ENCODE assay signal across 8 cellular contexts in genomic region chr3:9809615-9810356, GRCh38. TPM values are rescaled to one million over a fixed set of nuclear protein-coding genes. Genes with fewer than 3 reads are reported as not detected.
DNase-seq lines count a peak whose midpoint lies in the region; ATAC-seq and TF ChIP-seq lines count a peak whose summit lies in the region.

TSS of gene TTLL3 (plus strand) at chr3:9810262. CDS start at chr3:9810662, 400 bp downstream.

- H4K20me1 ChIP-seq in SK-N-SH (ENCODE audit: insufficient read depth): no peaks in the 10 kb centered on the region

- CTCF ChIA-PET in SK-N-SH (lab: Yijun Ruan, JAX): interaction anchor here (0.6 to 1.7 kb wide), 8 partner anchors 9 to 666 kb away, joined by 3 to 4 read pairs (median 3); no protein-coding TSS in a partner anchor

- H3K27me3 ChIP-seq in HUES64 (ENCODE audit: insufficient read depth, low read length): peaks cover 14% of the 10 kb centered on the region
- H3K27me3 ChIP-seq in SK-N-SH (ENCODE audit: insufficient read depth): no peaks in the 10 kb centered on the region
- no peaks in the 10 kb centered on the region for H3K27me3 ChIP-seq in neutrophil
- H3K27me3 ChIP-seq in uterus: no peaks in the 10 kb centered on the region

- peak within 1 kb of the TSS; percentile 86 for H3K4me2 ChIP-seq in SK-N-SH

- H3K9me3 Mint-ChIP-seq in CD14-positive monocyte: peaks cover 0 to 2% (median 0%) of the 10 kb centered on the region in 7 donors
- no peaks in the 10 kb centered on the region for H3K9me3 Mint-ChIP-seq in activated naive CD8-positive, alpha-beta T cell treated with anti-CD3 and anti-CD28 coated beads for 36 hours

- peaks cover 33% of the 10 kb centered on the region for H3F3A ChIP-seq in SK-N-SH (replicated peaks; ENCODE audit: insufficient read depth)

- TF ChIP-seq CTCF in CD14-positive monocyte (IDR thresholded peaks at IDR 0.05): no peak
- TF ChIP-seq CTCF in SK-N-SH (IDR thresholded peaks at IDR 0.05): no peak
- TF ChIP-seq CTCF in neutrophil (IDR thresholded peaks at IDR 0.05): peak; percentile 17
- peak in 1 of 4 experiments; percentile 6 for TF ChIP-seq CTCF in uterus (IDR thresholded peaks at IDR 0.05)

- ATAC-seq in GM19351 (IDR thresholded peaks at IDR 0.05; ENCODE audit: unreplicated experiment): peak; percentile 51

- H3K9me2 ChIP-seq in SK-N-SH: no peaks in the 10 kb centered on the region

- H3K27ac ChIP-seq in HUES64 (ENCODE audit: low read depth, low read length) (no peak within 1 kb of the TSS), SK-N-SH (ENCODE audit: low read depth in 2 of 2, low read length in 1 of 2) (peak within 1 kb of the TSS; percentile 76 to 85), neutrophil (peak within 1 kb of the TSS; percentile 91), uterus (peak within 1 kb of the TSS; percentile 90 to 96)

- peak within 1 kb of the TSS; percentile 67 for H3K4me3 ChIP-seq in HUES64 (ENCODE audit: low read length)
- H3K4me3 ChIP-seq in SK-N-SH (ENCODE audit: low read depth in 2 of 2, low read length in 1 of 2): peak within 1 kb of the TSS; percentile 55 to 61
- peak within 1 kb of the TSS; percentile 68 to 71 for H3K4me3 ChIP-seq in neutrophil (ENCODE audit: low read depth in 1 of 2, low read length in 1 of 2)
- H3K4me3 ChIP-seq in uterus: peak within 1 kb of the TSS; percentile 51 to 68

- 2% methylated on average over 67 of the region's 67 CpGs for WGBS in HUES64
- 14% methylated on average over 27 of the region's 67 CpGs for WGBS in SK-N-SH (ENCODE audit: low lambda C conversion rate)

- TF ChIP-seq RAD21 in SK-N-SH (IDR thresholded peaks at IDR 0.05; ENCODE audit: low read length): no peak

- peaks cover 30% of the 10 kb centered on the region for H3K4me1 Mint-ChIP-seq in CD14-positive monocyte
- H3K4me1 Mint-ChIP-seq in activated naive CD8-positive, alpha-beta T cell treated with anti-CD3 and anti-CD28 coated beads for 36 hours: peaks cover 31% of the 10 kb centered on the region

- H3K36me3 ChIP-seq in HUES64 (ENCODE audit: insufficient read depth, low read length): peaks cover 27% of the 10 kb centered on the region
- peaks cover 22 to 33% of the 10 kb centered on the region in 2 experiments for H3K36me3 ChIP-seq in SK-N-SH (replicated peaks in 1 of 2; ENCODE audit: control insufficient read depth in 1 of 2, insufficient read depth in 2 of 2, low read length in 1 of 2)
- H3K36me3 ChIP-seq in neutrophil: peaks cover 80% of the 10 kb centered on the region
- no peaks in the 10 kb centered on the region for H3K36me3 ChIP-seq in uterus

- peak within 1 kb of the TSS; percentile 93 to 96 (median 95) for H3K27ac Mint-ChIP-seq in CD14-positive monocyte
- peak within 1 kb of the TSS; percentile 91 for H3K27ac Mint-ChIP-seq in activated naive CD8-positive, alpha-beta T cell treated with anti-CD3 and anti-CD28 coated beads for 36 hours

- H3K79me2 ChIP-seq in SK-N-SH (ENCODE audit: insufficient read depth): no peaks in the 10 kb centered on the region

- DNase-seq in CD14-positive monocyte (ENCODE audit: low spot score) (peak; percentile 58), SK-N-SH (peak; percentile 87), glomerular endothelial cell (ENCODE audit: extremely low read depth, low read depth, low spot score) (no peak), uterus (peak; percentile 81)
- DNase-seq in activated naive CD8-positive, alpha-beta T cell treated with anti-CD3 and anti-CD28 coated beads for 36 hours: peak; percentile 49

- no peaks in the 10 kb centered on the region for H3K9me3 ChIP-seq in HUES64 (ENCODE audit: insufficient read depth, low read depth, low read length)
- no peaks in the 10 kb centered on the region for H3K9me3 ChIP-seq in SK-N-SH
- H3K9me3 ChIP-seq in neutrophil: no peaks in the 10 kb centered on the region
- no peaks in the 10 kb centered on the region for H3K9me3 ChIP-seq in uterus

- intact Hi-C loops in CD14-positive monocyte (cut with micrococcal nuclease): no loop called here
- intact Hi-C loops in uterus (cut with DNase I; ENCODE audit: low total_unique reads): no loop called here

- H3K4me3 Mint-ChIP-seq in CD14-positive monocyte: peak within 1 kb of the TSS; percentile 93 to 94
- peak within 1 kb of the TSS; percentile 84 for H3K4me3 Mint-ChIP-seq in activated naive CD8-positive, alpha-beta T cell treated with anti-CD3 and anti-CD28 coated beads for 36 hours

- H3K36me3 Mint-ChIP-seq in CD14-positive monocyte: peaks cover 51 to 61% of the 10 kb centered on the region in 2 donors
- H3K36me3 Mint-ChIP-seq in activated naive CD8-positive, alpha-beta T cell treated with anti-CD3 and anti-CD28 coated beads for 36 hours: peaks cover 27% of the 10 kb centered on the region

- H3K27me3 Mint-ChIP-seq in CD14-positive monocyte (ENCODE audit: low read depth in 3 of 3): peaks cover 0 to 5% (median 0%) of the 10 kb centered on the region in 3 donors
- no peaks in the 10 kb centered on the region for H3K27me3 Mint-ChIP-seq in activated naive CD8-positive, alpha-beta T cell treated with anti-CD3 and anti-CD28 coated beads for 36 hours

- POLR2A ChIA-PET in SK-N-SH (lab: Yijun Ruan, JAX): no interaction called here

- peak; percentile 37 to 61 for TF ChIP-seq POLR2A in uterus (IDR thresholded peaks at IDR 0.05)

- no peak for TF ChIP-seq EP300 in SK-N-SH (IDR thresholded peaks at IDR 0.05; ENCODE audit: borderline replicate concordance in 1 of 2, low read depth in 1 of 2, low read length in 1 of 2)

- peak within 1 kb of the TSS; percentile 83; the same call in 1 of the 2 replicates for H2AFZ ChIP-seq in SK-N-SH (ENCODE audit: low read depth)

- H3K4me1 ChIP-seq in HUES64 (ENCODE audit: insufficient read depth, low read length): peaks cover 9% of the 10 kb centered on the region; the same call in 1 of the 2 replicates
- H3K4me1 ChIP-seq in SK-N-SH (ENCODE audit: control insufficient read depth in 1 of 2, insufficient read depth in 2 of 2, low read depth in 1 of 2, low read length in 1 of 2): peaks cover 3 to 20% of the 10 kb centered on the region in 2 experiments; a peak in 1 of 4 replicates
- H3K4me1 ChIP-seq in neutrophil (ENCODE audit: control insufficient read depth in 1 of 2, insufficient read depth in 1 of 2, low read depth in 1 of 2, low read length in 1 of 2): peaks cover 19 to 21% of the 10 kb centered on the region in 2 experiments
- peaks cover 0 to 4% of the 10 kb centered on the region in 2 donors for H3K4me1 ChIP-seq in uterus

- peak within 1 kb of the TSS; percentile 73 for H3K9ac ChIP-seq in HUES64 (ENCODE audit: low read depth, low read length)
- peak within 1 kb of the TSS; percentile 78 for H3K9ac ChIP-seq in SK-N-SH

TF ChIP-seq in SK-N-SH, 30 proteins besides CTCF, POLR2A, EP300 and RAD21:
- TF ChIP-seq JUND (IDR thresholded peaks at IDR 0.05) (no peak), MAX (IDR thresholded peaks at IDR 0.05; ENCODE audit: low read depth) (0 out of 2 replicates have a peak, but pooled peaks have one; percentile 22), NRF1 (IDR thresholded peaks at IDR 0.05; ENCODE audit: low read depth, low read length) (peak; percentile 23; the same call in 1 of the 2 replicates), POLR2AphosphoS5 (IDR thresholded peaks at IDR 0.05; ENCODE audit: low read depth, low read length) (peak; percentile 50; the same call in 1 of the 2 replicates), MXI1 (IDR thresholded peaks at IDR 0.05; ENCODE audit: low read depth, low read length) (0 out of 2 replicates have a peak, but pooled peaks have one; percentile 43), SMC3 (IDR thresholded peaks at IDR 0.05; ENCODE audit: low read depth, low read length) (0 out of 2 replicates have a peak, but pooled peaks have one; percentile 9), YY1 (IDR thresholded peaks at IDR 0.05; ENCODE audit: low read depth) (0 out of 2 replicates have a peak, but pooled peaks have one; percentile 49), TCF12 (IDR thresholded peaks at IDR 0.05) (no peak; the same call in 1 of the 2 replicates), TAF1 (IDR thresholded peaks at IDR 0.05; ENCODE audit: borderline replicate concordance, low read depth, low read length) (peak; percentile 14; the same call in 1 of the 2 replicates)

RNA-seq across cellular contexts. Expression of gene TTLL3, which starts in this region (rescaled TPM):
- polyA plus RNA-seq in CD14-positive monocyte (1 to 10 TPM; 1.1 to 1.8 TPM), SK-N-SH (2012; rRNA removed) (41.6 and 51.9 TPM in 2 replicates)
- polyA plus RNA-seq in HUES64 (2013, experiment 1 of 2): 3.8 TPM
- polyA plus RNA-seq in HUES64 (2013, experiment 2 of 2): 4.5 TPM
- 7.6 and 9.3 TPM in 2 replicates for polyA plus RNA-seq in SK-N-SH (2012; cell fraction: cytosol; rRNA removed)
- polyA plus RNA-seq in SK-N-SH (2012; cell fraction: nucleus; rRNA removed): 487 and 518 TPM in 2 replicates
- total RNA-seq in activated naive CD8-positive, alpha-beta T cell treated with anti-CD3 and anti-CD28 coated beads for 36 hours: 10 to 100 TPM; 22.7 to 23.8 TPM
- total RNA-seq in glomerular endothelial cell (11.9 and 39.2 TPM in 2 replicates), uterus (100 to 1,000 TPM in 1 of 4 donors, 10 to 100 TPM in 3; 67.1 to 349 (median 83.7) TPM)
